Comparison of ENCODE assay signal across 9 cellular contexts in the genomic region with DNA sequence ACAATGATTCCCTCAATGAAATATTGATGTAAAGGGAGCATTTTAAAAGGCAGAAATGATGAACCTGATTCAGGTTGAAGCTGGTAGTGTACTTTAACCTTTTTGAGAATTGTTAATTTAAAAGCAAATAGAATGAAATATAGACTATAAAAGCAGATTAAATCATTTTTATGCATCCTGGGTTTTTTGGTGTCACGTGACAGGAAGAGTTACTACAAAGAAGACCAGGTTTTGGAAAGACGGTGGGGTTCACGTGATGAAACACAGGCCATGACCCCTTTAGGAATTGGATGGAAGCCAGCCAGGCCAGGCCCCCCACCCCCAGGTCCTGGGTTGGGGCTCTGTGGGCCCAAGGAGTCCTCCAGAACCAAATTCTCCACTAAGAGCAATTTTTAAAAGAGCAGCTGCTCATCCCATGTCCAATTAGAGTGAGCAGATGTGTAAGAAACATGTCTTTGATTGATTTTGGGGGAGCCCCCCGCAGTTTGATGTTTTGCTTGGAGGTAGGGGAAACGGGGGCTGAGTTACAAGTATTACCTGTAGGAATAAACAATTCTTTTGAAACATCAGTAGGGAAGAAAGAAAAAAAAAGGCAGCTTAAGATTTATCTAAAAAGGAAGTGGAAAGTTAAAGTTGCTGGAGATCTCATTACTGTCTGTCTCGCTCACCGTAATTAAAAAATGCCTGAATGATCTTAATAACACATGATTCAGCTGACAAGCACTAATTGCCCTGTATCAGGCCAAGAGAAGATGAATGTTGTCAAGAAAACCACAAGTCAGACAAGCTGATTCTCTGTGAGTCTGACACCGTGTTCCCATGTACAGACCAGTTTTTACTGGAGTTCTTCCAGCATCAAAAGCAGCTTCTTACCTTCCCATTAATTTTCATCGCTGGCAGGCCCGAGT.
DNase-seq lines count a peak whose midpoint lies in the region; ATAC-seq and TF ChIP-seq lines count a peak whose summit lies in the region.
"Had no signal": no experiment of that assay in that cellular context is flagged by ENCODE, and none has a peak within 500 bp of the region (broad histone marks: within the 10 kb centered on the region; RNA-seq: fewer than 3 reads in every experiment).

No MANE protein-coding gene starts in this region.

- H3K27me3 ChIP-seq in mesenchymal stem cell (ENCODE audit: control insufficient read depth in 1 of 2, insufficient read depth in 1 of 2, low read length in 2 of 2) = no peaks in the 10 kb centered on the region

- no peaks in the 10 kb centered on the region for H3K27me3 Mint-ChIP-seq in stimulated activated naive CD8-positive, alpha-beta T cell treated with anti-CD3 and anti-CD28 coated beads, Interleukin-15, amount 100 ng/mL, for 72 hours

- no peak overlapping the region for H2AFZ ChIP-seq in mesenchymal stem cell (ENCODE audit: low read depth, low read length)

- TF ChIP-seq CTCF in astrocyte of the cerebellum (IDR thresholded peaks at IDR 0.05; ENCODE audit: low read depth, low read length, missing control alignments) = no peak

- peak overlapping the region; percentile 22 for H3K27ac ChIP-seq in mesenchymal stem cell (ENCODE audit: low read length, poor library complexity, severe bottlenecking)

- H3K4me2 ChIP-seq in mesenchymal stem cell (ENCODE audit: low read length, poor library complexity, severe bottlenecking) = no peak overlapping the region

- H2BK120ac ChIP-seq in mesenchymal stem cell (ENCODE audit: low read depth, low read length) = no peak overlapping the region

- peak overlapping the region; percentile 63 to 86 for H3K27ac Mint-ChIP-seq in stimulated activated naive CD8-positive, alpha-beta T cell treated with anti-CD3 and anti-CD28 coated beads, Interleukin-15, amount 100 ng/mL, for 72 hours

- H3K4me3 ChIP-seq in astrocyte of the cerebellum (ENCODE audit: low read depth, low read length) (no peak overlapping the region), mesenchymal stem cell (ENCODE audit: insufficient read depth in 1 of 2, low read depth in 1 of 2, low read length in 2 of 2) (no peak overlapping the region)

- H3K9me3 ChIP-seq in mesenchymal stem cell (ENCODE audit: control insufficient read depth, low read length) = no peaks in the 10 kb centered on the region

- peak overlapping the region in 1 of 2 experiments; percentile 27 for H3K18ac ChIP-seq in mesenchymal stem cell (ENCODE audit: low read depth in 1 of 2, low read length in 2 of 2)

- no peaks in the 10 kb centered on the region for H3K9me3 Mint-ChIP-seq in stimulated activated naive CD8-positive, alpha-beta T cell treated with anti-CD3 and anti-CD28 coated beads, Interleukin-15, amount 100 ng/mL, for 72 hours
- H3K9me3 Mint-ChIP-seq: neural crest cell had no signal

- peaks cover 56% of the 10 kb centered on the region for H3K4me1 Mint-ChIP-seq in stimulated activated naive CD8-positive, alpha-beta T cell treated with anti-CD3 and anti-CD28 coated beads, Interleukin-15, amount 100 ng/mL, for 72 hours

- in situ Hi-C loops in astrocyte of the cerebellum (cut with HindIII; ENCODE audit: low sequenced_read_pairs) = no loop called here

- peak overlapping the region; percentile 80 for H4K8ac ChIP-seq in mesenchymal stem cell (ENCODE audit: low read length)

- no peak for ATAC-seq in stimulated activated naive CD8-positive, alpha-beta T cell treated with anti-CD3 and anti-CD28 coated beads, Interleukin-15, amount 100 ng/mL, for 72 hours
- no peak for ATAC-seq in stimulated activated naive CD8-positive, alpha-beta T cell treated with anti-CD3 and anti-CD28 coated beads, Interleukin-15, Interleukin-2, amounts not matched to agents 100 U/mL and 50 U/mL, for 24 hours
- ATAC-seq in HG03095 (IDR thresholded peaks at IDR 0.05; ENCODE audit: unreplicated experiment) = no peak

- peaks cover 35% of the 10 kb centered on the region for H3K79me1 ChIP-seq in mesenchymal stem cell (replicated peaks; ENCODE audit: low read length, poor library complexity, severe bottlenecking)

- H3K4ac ChIP-seq in mesenchymal stem cell (ENCODE audit: low read depth in 1 of 2, low read length in 2 of 2) = peak overlapping the region in 1 of 2 experiments; percentile 20

- H3K9ac ChIP-seq in mesenchymal stem cell (ENCODE audit: low read length) = peak overlapping the region; percentile 92

- H3K4me1 ChIP-seq in mesenchymal stem cell (ENCODE audit: control insufficient read depth, insufficient read depth, low read depth, low read length) = peaks cover 22% of the 10 kb centered on the region

- H3K36me3 ChIP-seq in mesenchymal stem cell (ENCODE audit: control insufficient read depth in 1 of 2, insufficient read depth in 2 of 2, low read depth in 1 of 2, low read length in 2 of 2) = peaks cover 0 to 5% of the 10 kb centered on the region in 2 experiments

- no peak overlapping the region for H3K14ac ChIP-seq in mesenchymal stem cell (ENCODE audit: low read length in 2 of 2)

- H2BK5ac ChIP-seq in mesenchymal stem cell (ENCODE audit: low read depth, low read length, poor library complexity, severe bottlenecking) = no peak overlapping the region

- H3K4me3 Mint-ChIP-seq in stimulated activated naive CD8-positive, alpha-beta T cell treated with anti-CD3 and anti-CD28 coated beads, Interleukin-15, amount 100 ng/mL, for 72 hours = no peak overlapping the region
- H3K4me3 Mint-ChIP-seq: neural crest cell had no signal

- no peak overlapping the region for H3K23ac ChIP-seq in mesenchymal stem cell (ENCODE audit: low read length in 2 of 2)

- 49% methylated on average over 10 of the region's 10 CpGs for WGBS in mesenchymal stem cell

- H2AK5ac ChIP-seq in mesenchymal stem cell (ENCODE audit: low read length, severe bottlenecking) = peak overlapping the region; percentile 49

- no peak overlapping the region for H2BK15ac ChIP-seq in mesenchymal stem cell (ENCODE audit: low read depth, poor library complexity, severe bottlenecking)

- no peak for DNase-seq in stimulated activated naive CD8-positive, alpha-beta T cell treated with anti-CD3 and anti-CD28 coated beads, Interleukin-15, amount 100 ng/mL, for 72 hours
- DNase-seq in stimulated activated naive CD8-positive, alpha-beta T cell treated with anti-CD3 and anti-CD28 coated beads, Interleukin-15, Interleukin-2, amounts not matched to agents 100 U/mL and 50 U/mL, for 24 hours = no peak
- peak; percentile 46 for DNase-seq in astrocyte of the cerebellum (ENCODE audit: low read depth)
- DNase-seq in mesenchymal stem cell = peak; percentile 75
- no peak for DNase-seq in NCI-H1436 treated with DMSO at 0.1 percent for 48 hours (lab: John Stamatoyannopoulos, UW)
- no peak for DNase-seq in occipital lobe (lab: John Stamatoyannopoulos, UW)
- no peak for DNase-seq in cerebellar nuclear complex (lab: John Stamatoyannopoulos, UW)

- H2BK12ac ChIP-seq in mesenchymal stem cell (ENCODE audit: low read length in 2 of 2) = peak overlapping the region in 1 of 2 experiments; percentile 73

- H4K91ac ChIP-seq in mesenchymal stem cell (ENCODE audit: low read length) = no peak overlapping the region

Comparison
In these comparisons a context has a peak if more than half of its experiments do, and no peak if none do; other contexts are left out.
1. DNase-seq: peak in astrocyte of the cerebellum (single experiment) and mesenchymal stem cell (single experiment); none in stimulated activated naive CD8-positive, alpha-beta T cell treated with anti-CD3 and anti-CD28 coated beads, Interleukin-15, amount 100 ng/mL, for 72 hours (0 of 2), stimulated activated naive CD8-positive, alpha-beta T cell treated with anti-CD3 and anti-CD28 coated beads, Interleukin-15, Interleukin-2, amounts not matched to agents 100 U/mL and 50 U/mL, for 24 hours (single experiment), NCI-H1436 treated with DMSO at 0.1 percent for 48 hours (single experiment), occipital lobe (single experiment) and cerebellar nuclear complex (0 of 2).